18 cellular contexts compared by ENCODE assay signal in genomic region chr10:45383682-45384320, GRCh38.
DNase-seq lines count a peak whose midpoint lies in the region; FAIRE-seq and TF ChIP-seq lines count a peak whose summit lies in the region.
"Had no signal": no experiment of that assay in that cellular context is flagged by ENCODE, and none has a peak within 500 bp of the region (broad histone marks: within the 10 kb centered on the region; RNA-seq: fewer than 3 reads in every experiment).

No MANE protein-coding gene starts in this region.

- no peaks in the 10 kb centered on the region for H3K27me3 Mint-ChIP-seq in activated T-cell treated with anti-CD3 and anti-CD28 coated beads, Interleukin-2, amount 50 U/mL, for 24 hours

- no peak for FAIRE-seq in D721Med (lab: Jason Lieb, UNC)
- FAIRE-seq: HepG2 had no signal

- H3K9me3 ChIP-seq in neutrophil = no peaks in the 10 kb centered on the region
- H3K9me3 ChIP-seq: MG63, Peyer's patch had no signal

- H3K36me3 ChIP-seq in neutrophil = peaks cover 77% of the 10 kb centered on the region
- H3K36me3 ChIP-seq: MG63, Peyer's patch had no signal

- no peak overlapping the region for H3K4me3 Mint-ChIP-seq in activated T-cell treated with anti-CD3 and anti-CD28 coated beads, Interleukin-2, amount 50 U/mL, for 24 hours
- H3K4me3 Mint-ChIP-seq: CD4-positive, CD25-positive, alpha-beta regulatory T cell had no signal

- in situ Hi-C loops in KBM-7 (cut with MboI; ENCODE audit: low pct_unique_long_range_greater_than_20kb, low sequenced_read_pairs) = no loop called here

- peak; percentile 68 for DNase-seq in CD1c-positive myeloid dendritic cell (ENCODE audit: extremely low spot score)
- peak; percentile 50 for DNase-seq in KBM-7
- peak; percentile 40 for DNase-seq in NOMO-1 treated with dmso at 0.1 percent for 144 hours (lab: John Stamatoyannopoulos, UW; ENCODE audit: unreplicated experiment)
- no peak for DNase-seq in D721Med (ENCODE audit: insufficient read length, low spot score)
- no peak for DNase-seq in GM20000 (ENCODE audit: low spot score)
- DNase-seq in activated T-cell treated with anti-CD3 and anti-CD28 coated beads, Interleukin-2, amount 50 U/mL, for 24 hours = no peak
- DNase-seq: Caco-2; CD4-positive, CD25-positive, alpha-beta regulatory T cell; GM23248; MG63; NCI-H1436; NCI-H2029; NCI-H2171; NCI-H69; NK-92 treated with Interleukin-12 subunit alpha and Interleukin-12 subunit beta, amount 100 ng/mL, for 24 hours; Peyer's patch had no signal

- no peaks in the 10 kb centered on the region for H3K9me3 Mint-ChIP-seq in activated T-cell treated with anti-CD3 and anti-CD28 coated beads, Interleukin-2, amount 50 U/mL, for 24 hours

- peak overlapping the region; percentile 89 for H3K27ac ChIP-seq in neutrophil
- H3K27ac ChIP-seq: GM23248, Peyer's patch had no signal

- H3K4me1 Mint-ChIP-seq in activated T-cell treated with anti-CD3 and anti-CD28 coated beads, Interleukin-2, amount 50 U/mL, for 24 hours (ENCODE audit: low read depth) = no peaks in the 10 kb centered on the region
- H3K4me1 Mint-ChIP-seq: CD4-positive, CD25-positive, alpha-beta regulatory T cell had no signal

- no peaks in the 10 kb centered on the region for H3K36me3 Mint-ChIP-seq in activated T-cell treated with anti-CD3 and anti-CD28 coated beads, Interleukin-2, amount 50 U/mL, for 24 hours (ENCODE audit: low read depth)
- H3K36me3 Mint-ChIP-seq: CD4-positive, CD25-positive, alpha-beta regulatory T cell had no signal

- TF ChIP-seq CTCF in neutrophil (IDR thresholded peaks at IDR 0.05) = no peak
- no peak for TF ChIP-seq CTCF in D721Med (IDR thresholded peaks at IDR 0.05; ENCODE audit: insufficient read depth, missing control alignments)
- TF ChIP-seq CTCF in GM20000 (IDR thresholded peaks at IDR 0.05; ENCODE audit: extremely low read depth, missing control alignments) = no peak

- H3K4me3 ChIP-seq in neutrophil (ENCODE audit: low read depth in 1 of 2, low read length in 1 of 2) = peak overlapping the region in 1 of 2 experiments; percentile 39
- H3K4me3 ChIP-seq: GM23248, MG63, Peyer's patch had no signal

- peaks cover 84 to 92% of the 10 kb centered on the region in 2 experiments for H3K4me1 ChIP-seq in neutrophil (ENCODE audit: control insufficient read depth in 1 of 2, insufficient read depth in 1 of 2, low read depth in 1 of 2, low read length in 1 of 2)
- H3K4me1 ChIP-seq: Caco-2 had no signal

- H3K27ac Mint-ChIP-seq in activated T-cell treated with anti-CD3 and anti-CD28 coated beads, Interleukin-2, amount 50 U/mL, for 24 hours = no peak overlapping the region
- H3K27ac Mint-ChIP-seq: CD4-positive, CD25-positive, alpha-beta regulatory T cell had no signal

- H3K27me3 ChIP-seq in neutrophil = no peaks in the 10 kb centered on the region
- H3K27me3 ChIP-seq: MG63, Peyer's patch had no signal

Comparison
In these comparisons a context has a peak if more than half of its experiments do, and no peak if none do; other contexts are left out.
1. DNase-seq: peak in CD1c-positive myeloid dendritic cell (single experiment), KBM-7 (single experiment) and NOMO-1 treated with dmso at 0.1 percent for 144 hours (single experiment); none in D721Med (single experiment), GM20000 (single experiment) and activated T-cell treated with anti-CD3 and anti-CD28 coated beads, Interleukin-2, amount 50 U/mL, for 24 hours (single experiment).